ENCODE assay signal across 20 cellular contexts in the genomic region with DNA sequence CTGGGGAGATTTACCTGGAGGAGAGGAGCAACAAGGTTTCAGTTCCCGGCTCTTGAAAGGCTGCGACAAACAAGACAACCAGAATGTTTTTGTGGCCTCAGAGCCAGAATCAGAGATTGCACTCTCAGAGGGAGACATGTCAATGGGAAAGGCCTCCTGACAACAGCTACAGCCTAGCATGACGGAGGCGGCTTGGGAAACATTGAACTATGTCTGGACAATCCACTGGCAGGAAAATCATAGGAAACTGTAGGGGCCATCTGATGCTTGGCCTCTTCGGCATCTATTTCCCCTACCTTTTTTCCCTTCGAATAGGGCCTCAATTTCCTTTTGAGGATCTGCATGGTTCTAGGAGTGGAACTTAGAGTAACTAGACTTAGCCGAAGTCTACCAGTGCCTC. TPM values are rescaled to one million over a fixed set of nuclear protein-coding genes. Genes with fewer than 3 reads are reported as not detected.
DNase-seq lines count a peak whose midpoint lies in the region; ATAC-seq and TF ChIP-seq lines count a peak whose summit lies in the region.
"Had no signal": no experiment of that assay in that cellular context is flagged by ENCODE, and none has a peak within 500 bp of the region (broad histone marks: within the 10 kb centered on the region; RNA-seq: fewer than 3 reads in every experiment).

No MANE protein-coding gene starts in this region.

- H3K9me3 ChIP-seq in neutrophil = no peaks in the 10 kb centered on the region
- H3K9me3 ChIP-seq: A549, Caco-2 had no signal

- peaks cover 16% of the 10 kb centered on the region for H3K36me3 Mint-ChIP-seq in endothelial cell (ENCODE audit: low read depth, unreplicated experiment)
- no peaks in the 10 kb centered on the region for H3K36me3 Mint-ChIP-seq in osteocyte (ENCODE audit: unreplicated experiment)

- H3K9me3 Mint-ChIP-seq in endothelial cell (ENCODE audit: unreplicated experiment) (peaks cover 3% of the 10 kb centered on the region), osteocyte (ENCODE audit: unreplicated experiment) (no peaks in the 10 kb centered on the region)
- H3K9me3 Mint-ChIP-seq: CD4-positive, alpha-beta T cell had no signal

- no peaks in the 10 kb centered on the region for H3K36me3 ChIP-seq in neutrophil
- H3K36me3 ChIP-seq: BLaER1 treated with 17β-estradiol and CSF1 and Interleukin-3, amounts not matched to agents 10 nM and 100 nM had no signal

- H3K27me3 Mint-ChIP-seq in endothelial cell (ENCODE audit: unreplicated experiment) = peaks cover 27% of the 10 kb centered on the region
- H3K27me3 Mint-ChIP-seq in osteocyte (ENCODE audit: unreplicated experiment) = peaks cover 8% of the 10 kb centered on the region
- H3K27me3 Mint-ChIP-seq: B cell; CD4-positive, alpha-beta T cell had no signal

- H3K4me3 ChIP-seq in neutrophil (ENCODE audit: low read depth in 1 of 2, low read length in 1 of 2) = no peak overlapping the region
- H3K4me3 ChIP-seq: A549; BLaER1 treated with 17β-estradiol and CSF1 and Interleukin-3, amounts not matched to agents 10 nM and 100 nM had no signal

- H3K4me3 Mint-ChIP-seq in endothelial cell (ENCODE audit: unreplicated experiment) (no peak overlapping the region), osteocyte (ENCODE audit: unreplicated experiment) (no peak overlapping the region)
- H3K4me3 Mint-ChIP-seq: B cell; CD4-positive, alpha-beta T cell; CD8-positive, alpha-beta T cell had no signal

- peaks cover 25% of the 10 kb centered on the region for H3K4me1 Mint-ChIP-seq in endothelial cell (ENCODE audit: unreplicated experiment)
- H3K4me1 Mint-ChIP-seq in osteocyte (ENCODE audit: unreplicated experiment) = peaks cover 2% of the 10 kb centered on the region

- TF ChIP-seq CTCF in endothelial cell (IDR thresholded peaks at IDR 0.05; ENCODE audit: unreplicated experiment) (no peak), neutrophil (IDR thresholded peaks at IDR 0.05) (no peak), osteocyte (IDR thresholded peaks at IDR 0.05) (no peak)

- H3K27ac Mint-ChIP-seq in endothelial cell (ENCODE audit: unreplicated experiment) = peak overlapping the region; percentile 67
- no peak overlapping the region for H3K27ac Mint-ChIP-seq in osteocyte (ENCODE audit: unreplicated experiment)
- H3K27ac Mint-ChIP-seq: B cell; CD4-positive, alpha-beta T cell; CD8-positive, alpha-beta T cell had no signal

- DNase-seq in activated effector memory CD4-positive, alpha-beta T cell treated with anti-CD3 and anti-CD28 coated beads, Interleukin-2, amount 50 U/mL, for 16 hours = peak; percentile 17
- DNase-seq in activated effector memory CD4-positive, alpha-beta T cell treated with Interleukin-2 at 50 U/mL for 16 hours = no peak
- DNase-seq in dermis blood vessel endothelial cell = peak; percentile 51
- no peak for DNase-seq in endothelial cell (ENCODE audit: low spot score)
- no peak for DNase-seq in osteocyte (ENCODE audit: extremely low spot score, unreplicated experiment)
- DNase-seq in NCI-H2171 (lab: John Stamatoyannopoulos, UW) = no peak
- DNase-seq: AML-193; Calu3; CD4-positive, alpha-beta T cell; CD8-positive, alpha-beta T cell; DMS79 treated with DMSO at 0.1 percent for 48 hours; GF-D8 had no signal

- no peaks in the 10 kb centered on the region for H3K27me3 ChIP-seq in neutrophil
- H3K27me3 ChIP-seq: BLaER1 treated with 17β-estradiol and CSF1 and Interleukin-3, amounts not matched to agents 10 nM and 100 nM had no signal

- no peak for ATAC-seq in GM21619 (IDR thresholded peaks at IDR 0.05; ENCODE audit: unreplicated experiment)
- ATAC-seq: A549; CD8-positive, alpha-beta T cell had no signal

- peaks cover 91 to 96% of the 10 kb centered on the region in 2 experiments for H3K4me1 ChIP-seq in neutrophil (ENCODE audit: control insufficient read depth in 1 of 2, insufficient read depth in 1 of 2, low read depth in 1 of 2, low read length in 1 of 2)
- H3K4me1 ChIP-seq: A549, Caco-2 had no signal

- peak overlapping the region; percentile 54 for H3K27ac ChIP-seq in neutrophil
- H3K27ac ChIP-seq: 22Rv1; A549; BLaER1 treated with 17β-estradiol and CSF1 and Interleukin-3, amounts not matched to agents 10 nM and 100 nM; C4-2B had no signal

RNA-seq across cellular contexts. Expression of a gene that starts 13.2 kb away (rescaled TPM):
- total RNA-seq in dermis blood vessel endothelial cell (21.4 and 41.4 TPM in 2 replicates), endothelial cell (ENCODE audit: unreplicated experiment) (47.8 TPM), osteocyte (57.7 and 60.8 TPM in 2 replicates)

Comparison
In these comparisons a context has a peak if more than half of its experiments do, and no peak if none do; other contexts are left out.
1. DNase-seq: peak in activated effector memory CD4-positive, alpha-beta T cell treated with anti-CD3 and anti-CD28 coated beads, Interleukin-2, amount 50 U/mL, for 16 hours (single experiment) and dermis blood vessel endothelial cell (single experiment); none in activated effector memory CD4-positive, alpha-beta T cell treated with Interleukin-2 at 50 U/mL for 16 hours (single experiment), endothelial cell (single experiment), osteocyte (single experiment) and NCI-H2171 (single experiment).